In the genomic region with DNA sequence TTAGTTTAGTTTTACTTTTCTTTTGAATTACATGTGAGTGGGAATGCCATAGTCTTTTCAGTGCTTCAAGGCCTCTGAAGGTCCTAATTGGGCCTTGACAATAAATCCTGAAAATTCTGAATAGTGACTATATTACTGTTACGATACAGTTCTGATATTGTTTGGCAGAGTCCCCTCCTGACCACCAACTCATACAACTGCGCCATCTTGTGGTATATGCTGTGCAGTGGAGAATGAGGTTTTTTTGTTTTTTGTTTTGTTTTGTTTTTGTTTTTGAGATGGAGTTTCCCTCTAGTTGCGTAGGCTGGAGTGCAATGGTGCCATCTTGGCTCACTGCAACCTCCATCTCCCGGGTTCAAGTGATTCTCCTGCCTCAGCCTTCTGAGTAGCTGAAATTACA, we compare ENCODE assay signal across 8 cellular contexts. TPM values are rescaled to one million over a fixed set of nuclear protein-coding genes. Genes with fewer than 3 reads are reported as not detected.
A peak's percentile ranks its signal among the peaks of the same experiment; 100 is the strongest.
DNase-seq lines count a peak whose midpoint lies in the region; ATAC-seq and TF ChIP-seq lines count a peak whose summit lies in the region.

No MANE protein-coding gene starts in this region.

- no peaks in the 10 kb centered on the region for H3K36me3 Mint-ChIP-seq in mesothelial cell of epicardium

- DNase-seq in DMS53 (lab: John Stamatoyannopoulos, UW) = peak; percentile 45
- DNase-seq in DMS53 treated with DMSO at 0.1 percent for 48 hours (lab: John Stamatoyannopoulos, UW; ENCODE audit: unreplicated experiment) = no peak
- no peak for DNase-seq in adrenal gland
- DNase-seq in mesothelial cell of epicardium (ENCODE audit: low spot score in 2 of 2, unreplicated experiment in 2 of 2) = no peak
- no peak for DNase-seq in DMS114 treated with DMSO at 0.1 percent for 48 hours (lab: John Stamatoyannopoulos, UW; ENCODE audit: unreplicated experiment)
- DNase-seq in right cardiac atrium = no peak

- no peaks in the 10 kb centered on the region for H3K9me3 Mint-ChIP-seq in mesothelial cell of epicardium

- H3K4me3 Mint-ChIP-seq in mesothelial cell of epicardium = no peak overlapping the region

- H3K9me3 ChIP-seq in adrenal gland (replicated peaks in 1 of 3) (no peaks in the 10 kb centered on the region), right cardiac atrium (ENCODE audit: control insufficient read depth, low read length) (no peaks in the 10 kb centered on the region)

- peaks cover 3% of the 10 kb centered on the region for H3K4me1 Mint-ChIP-seq in mesothelial cell of epicardium

- no peak overlapping the region for H3K27ac Mint-ChIP-seq in mesothelial cell of epicardium

- ATAC-seq in HG03280 (IDR thresholded peaks at IDR 0.05; ENCODE audit: unreplicated experiment) (peak; percentile 45), HG03460 (IDR thresholded peaks at IDR 0.05; ENCODE audit: unreplicated experiment) (no peak), right cardiac atrium (no peak)

- no peak overlapping the region for H3K27ac ChIP-seq in adrenal gland
- no peak overlapping the region for H3K27ac ChIP-seq in right cardiac atrium (ENCODE audit: low read length)

- TF ChIP-seq POLR2A in adrenal gland (IDR thresholded peaks at IDR 0.05) = no peak

- no peaks in the 10 kb centered on the region for H3K4me1 ChIP-seq in adrenal gland (replicated peaks in 1 of 2)
- no peaks in the 10 kb centered on the region for H3K4me1 ChIP-seq in right cardiac atrium (ENCODE audit: control insufficient read depth, insufficient read depth, low read length)

- peaks cover 18% of the 10 kb centered on the region for H3K27me3 Mint-ChIP-seq in mesothelial cell of epicardium (ENCODE audit: low read depth)

- peak; percentile 17 to 46 (median 30) for TF ChIP-seq CTCF in adrenal gland (IDR thresholded peaks at IDR 0.05)
- TF ChIP-seq CTCF in mesothelial cell of epicardium (IDR thresholded peaks at IDR 0.05; ENCODE audit: unreplicated experiment) = peak; percentile 75

- H3K4me3 ChIP-seq in adrenal gland (no peak overlapping the region), right cardiac atrium (ENCODE audit: low read length) (no peak overlapping the region)

- 36 to 48% (median 45%) methylated on average over 4 of the region's 4 CpGs for WGBS in adrenal gland, 4 donors
- 39% methylated on average over 4 of the region's 4 CpGs for WGBS in right cardiac atrium

- intact Hi-C loops in adrenal gland (cut with DNase I) (no loop called here), right cardiac atrium (cut with DNase I) (no loop called here)

- H3K36me3 ChIP-seq in adrenal gland (replicated peaks in 1 of 2) = no peaks in the 10 kb centered on the region

- H3K27me3 ChIP-seq in adrenal gland (peaks cover 40% of the 10 kb centered on the region), right cardiac atrium (ENCODE audit: control insufficient read depth, insufficient read depth) (no peaks in the 10 kb centered on the region)

RNA-seq across cellular contexts. Expression of a gene that starts 56.6 kb away (rescaled TPM):
- 10 to 100 TPM in 1 of 8 donors, 1 to 10 TPM in 7; 1.7 to 14.1 (median 6.0) TPM for total RNA-seq in adrenal gland
- polyA plus RNA-seq in adrenal gland = 1 to 10 TPM; 2.0 to 5.4 (median 3.6) TPM
- 6.3 to 6.9 TPM (median 6.6 TPM) in 3 replicates for total RNA-seq in mesothelial cell of epicardium
- 10 to 100 TPM in 3 of 4 donors, 1 to 10 TPM in 1; 7.4 to 20.8 (median 13.7) TPM for total RNA-seq in right cardiac atrium
- 7.2 TPM for polyA plus RNA-seq in right cardiac atrium
